Comparison of ENCODE assay signal across 1 cellular context in genomic region chr2:220043993-220044335, GRCh38.
TF ChIP-seq lines count a peak whose summit lies in the region.

No MANE protein-coding gene starts in this region.

TF ChIP-seq in WTC11, 78 proteins besides CTCF, POLR2A, EP300 and RAD21 (continued from another document):
- TF ChIP-seq ZNF425 (CRISPR knock-in tag; conservative IDR thresholded peaks at IDR 0.05) (no peak), SP1 (CRISPR knock-in tag; conservative IDR thresholded peaks at IDR 0.05) (no peak), CBFB (CRISPR knock-in tag; IDR thresholded peaks at IDR 0.05; ENCODE audit: low read depth) (no peak), GABPB1 (CRISPR knock-in tag; IDR thresholded peaks at IDR 0.05) (no peak), ZNF281 (CRISPR knock-in tag; IDR thresholded peaks at IDR 0.05) (no peak), NFYB (CRISPR knock-in tag; conservative IDR thresholded peaks at IDR 0.05; ENCODE audit: low read depth) (no peak), FOXP1 (CRISPR knock-in tag; IDR thresholded peaks at IDR 0.05; ENCODE audit: borderline replicate concordance) (no peak), NR2C2 (CRISPR knock-in tag; IDR thresholded peaks at IDR 0.05) (no peak), ZBTB43 (CRISPR knock-in tag; IDR thresholded peaks at IDR 0.05) (no peak), AFF4 (CRISPR knock-in tag; IDR thresholded peaks at IDR 0.05; ENCODE audit: borderline replicate concordance) (no peak), ZNF423 (CRISPR knock-in tag; IDR thresholded peaks at IDR 0.05) (no peak), RELA (CRISPR knock-in tag; IDR thresholded peaks at IDR 0.05; ENCODE audit: borderline replicate concordance) (no peak), ZMAT4 (CRISPR knock-in tag; IDR thresholded peaks at IDR 0.05) (no peak), JUN (CRISPR knock-in tag; IDR thresholded peaks at IDR 0.05) (no peak)
